9 cellular contexts compared by ENCODE assay signal in the genomic region with DNA sequence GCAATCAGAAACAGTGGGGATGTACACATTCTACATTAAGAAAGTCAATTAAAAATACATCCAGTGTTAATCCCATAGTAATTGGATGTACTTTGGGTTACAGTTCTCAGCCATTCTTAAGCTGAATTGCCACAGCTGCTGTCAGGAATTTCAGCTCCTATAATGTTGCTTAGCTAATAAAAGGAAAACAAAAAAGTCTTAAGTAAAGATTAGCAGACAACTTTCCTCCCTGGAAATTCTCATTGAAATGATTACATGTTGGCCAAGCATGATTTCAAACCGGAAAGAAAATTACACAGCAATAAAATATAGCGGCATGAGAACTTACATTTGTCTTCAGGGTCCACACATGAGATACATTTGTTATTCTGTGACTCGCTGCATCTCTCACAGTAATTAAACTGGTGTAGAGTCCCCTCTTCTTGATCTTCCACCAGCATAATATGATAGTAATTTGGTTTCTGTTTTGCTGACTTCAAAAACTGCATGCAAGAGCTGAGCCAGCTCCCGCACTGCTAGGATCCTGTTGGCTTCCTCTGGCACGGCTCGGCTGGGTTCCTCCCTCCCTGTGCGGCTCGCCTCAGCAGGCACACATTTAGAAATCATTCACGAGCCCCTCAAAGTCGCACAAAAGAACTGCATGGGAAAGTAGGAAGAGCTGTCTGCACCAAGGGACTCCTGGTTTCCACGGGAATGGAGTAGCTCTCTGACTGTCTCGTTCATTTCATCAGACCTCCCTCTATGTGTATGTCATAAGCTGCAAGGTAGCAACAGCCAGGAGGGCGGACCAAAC. TPM values are rescaled to one million over a fixed set of nuclear protein-coding genes. Genes with fewer than 3 reads are reported as not detected.
DNase-seq lines count a peak whose midpoint lies in the region; ATAC-seq and TF ChIP-seq lines count a peak whose summit lies in the region.
"Had no signal": no experiment of that assay in that cellular context is flagged by ENCODE, and none has a peak within 500 bp of the region (broad histone marks: within the 10 kb centered on the region; RNA-seq: fewer than 3 reads in every experiment).

A gene (minus strand): TSS at position 708 of the 793 bp plus-strand sequence. CDS start 1,147 bp downstream, outside the sequence.

- H2BK120ac ChIP-seq in trophoblast cell (ENCODE audit: insufficient read depth, low read length, poor library complexity) = no peak within 1 kb of the TSS

- TF ChIP-seq CTCF in fibroblast of the aortic adventitia (IDR thresholded peaks at IDR 0.05; ENCODE audit: insufficient read depth, low read length) (no peak), GM13976 (IDR thresholded peaks at IDR 0.05; ENCODE audit: borderline replicate concordance, control extremely low read depth, extremely low read depth, insufficient read depth, missing control alignments) (no peak)

- no peaks in the 10 kb centered on the region for H3K36me3 ChIP-seq in trophoblast cell (ENCODE audit: control insufficient read depth in 1 of 2, insufficient read depth in 2 of 2, low read length in 2 of 2)

- no peaks in the 10 kb centered on the region for H3K27me3 ChIP-seq in trophoblast cell (ENCODE audit: insufficient read depth, low read length)

- H3K4me2 ChIP-seq in trophoblast cell (ENCODE audit: low read length) = no peak within 1 kb of the TSS

- DNase-seq in HCEC 1CT (peak; percentile 17), SW480 (ENCODE audit: low spot score) (peak; percentile 8), fibroblast of the aortic adventitia (ENCODE audit: low read depth) (peak; percentile 52), trophoblast cell (peak in 1 of 2 donors; percentile 4), midbrain (lab: John Stamatoyannopoulos, UW) (no peak), GM13976 (ENCODE audit: low spot score) (no peak), NCI-H510A treated with DMSO at 0.1 percent for 48 hours (lab: John Stamatoyannopoulos, UW) (no peak)

- no peaks in the 10 kb centered on the region for H3K79me2 ChIP-seq in trophoblast cell (ENCODE audit: control insufficient read depth, insufficient read depth, low read length, poor library complexity)

- peaks cover 4% of the 10 kb centered on the region for H3K9me3 ChIP-seq in trophoblast cell (ENCODE audit: insufficient read depth, low read depth, low read length)

- no peak within 1 kb of the TSS for H3K18ac ChIP-seq in trophoblast cell (ENCODE audit: low read length)

- H3K4me3 ChIP-seq in fibroblast of the aortic adventitia (ENCODE audit: low read depth, low read length) (peak within 1 kb of the TSS; percentile 56), trophoblast cell (ENCODE audit: low read depth, low read length) (no peak within 1 kb of the TSS)

- WGBS in trophoblast cell (ENCODE audit: extremely low coverage, insufficient coverage, insufficient read length) = no CpG with 5 or more reads among the region's 13 CpGs

- no peak within 1 kb of the TSS for H3K27ac ChIP-seq in trophoblast cell (ENCODE audit: low read depth, low read length)

- H3K23ac ChIP-seq in trophoblast cell (ENCODE audit: low read length) = no peak within 1 kb of the TSS

- no peak within 1 kb of the TSS for H3K4ac ChIP-seq in trophoblast cell (ENCODE audit: low read depth, low read length)

- H2AK5ac ChIP-seq in trophoblast cell (ENCODE audit: low read length) = no peak within 1 kb of the TSS

- H3K9ac ChIP-seq in trophoblast cell (ENCODE audit: low read length) = no peak within 1 kb of the TSS

- H3K79me1 ChIP-seq in trophoblast cell (ENCODE audit: low read length) = peaks cover 2% of the 10 kb centered on the region

- H4K12ac ChIP-seq in trophoblast cell (ENCODE audit: low read depth, low read length) = no peak within 1 kb of the TSS

- no peak within 1 kb of the TSS for H3K14ac ChIP-seq in trophoblast cell (ENCODE audit: low read length)

- no peak within 1 kb of the TSS for H4K8ac ChIP-seq in trophoblast cell (ENCODE audit: low read depth, low read length)

- no peak within 1 kb of the TSS for H4K91ac ChIP-seq in trophoblast cell (ENCODE audit: low read depth, low read length)

- H2AFZ ChIP-seq in trophoblast cell (ENCODE audit: insufficient read depth, low read length, poor library complexity) = peak within 1 kb of the TSS; percentile 62

- in situ Hi-C loops in GM13976 (cut with MboI; ENCODE audit: low sequenced_read_pairs, unreplicated experiment) = no loop called here

- H3K4me1 ChIP-seq in trophoblast cell (ENCODE audit: control insufficient read depth in 1 of 2, insufficient read depth in 2 of 2, low read length in 2 of 2) = no peaks in the 10 kb centered on the region

- H2BK5ac ChIP-seq in trophoblast cell (ENCODE audit: low read depth, low read length, poor library complexity) = no peak within 1 kb of the TSS

- ATAC-seq in GM18870 (IDR thresholded peaks at IDR 0.05; ENCODE audit: unreplicated experiment) = no peak

- no peak within 1 kb of the TSS for H2BK12ac ChIP-seq in trophoblast cell (ENCODE audit: low read length)

RNA-seq across cellular contexts. Expression of the gene that starts here (rescaled TPM):
- total RNA-seq in fibroblast of the aortic adventitia (ENCODE audit: low replicate concordance) = 0.82 and 6.0 TPM in 2 replicates
- polyA plus RNA-seq in trophoblast cell (2013) = not detected in 2 replicates
- total RNA-seq: lung microvascular endothelial cell had no signal

Comparison
In these comparisons a context has a peak if more than half of its experiments do, and no peak if none do; other contexts are left out.
1. DNase-seq: peak in HCEC 1CT (single experiment), SW480 (single experiment) and fibroblast of the aortic adventitia (single experiment); none in midbrain (single experiment), GM13976 (single experiment) and NCI-H510A treated with DMSO at 0.1 percent for 48 hours (single experiment).